Comparison of ENCODE assay signal across 18 cellular contexts in genomic region chr21:42059141-42059540, GRCh38. TPM values are rescaled to one million over a fixed set of nuclear protein-coding genes. Genes with fewer than 3 reads are reported as not detected.
"Had no signal": no experiment of that assay in that cellular context is flagged by ENCODE, and none has a peak within 500 bp of the region (broad histone marks: within the 10 kb centered on the region; RNA-seq: fewer than 3 reads in every experiment).

No MANE protein-coding gene starts in this region.

- DNase-seq: activated CD4-positive, alpha-beta T cell treated with anti-CD3 and anti-CD28 coated beads, Interleukin-2, amount 50 U/mL, for 4 hours; activated CD4-positive, CD25-positive, alpha-beta regulatory T cell treated with anti-CD3 and anti-CD28 coated beads, Interleukin-2, amount 50 U/mL, for 72 hours; activated naive CD4-positive, alpha-beta T cell treated with Interleukin-2 at 50 U/mL for 16 hours; natural killer cell; nucleus accumbens; psoas muscle; sigmoid colon; stimulated activated CD4-positive, alpha-beta T cell treated with anti-CD3 and anti-CD28 coated beads, Interleukin-12 subunit alpha, Interleukin-12 subunit beta, amount 100 ng/mL, for 4 hours; stimulated activated naive B cell treated with anti-CD40 and anti-IgM and Interleukin-4, amounts not matched to agents 10 μg/mL and 1 μg/mL and 100 μg/mL, for 72 hours; T-helper 1 cell; T1000 had no signal

- H3K4me3 ChIP-seq: cardiac muscle cell, psoas muscle, sigmoid colon, tibial nerve, vagina had no signal

- ATAC-seq: activated T-helper 17 cell treated with anti-CD3 and anti-CD28 coated beads, Interleukin-2, amount 50 U/mL, for 72 hours; esophagus mucosa; natural killer cell; psoas muscle; stimulated activated naive B cell treated with anti-CD40 and anti-IgM and Interleukin-4, amounts not matched to agents 10 μg/mL and 1 μg/mL and 100 μg/mL, for 72 hours had no signal

- H3K27me3 Mint-ChIP-seq: activated T-helper 17 cell treated with anti-CD3 and anti-CD28 coated beads, Interleukin-2, amount 50 U/mL, for 72 hours; memory B cell; stimulated activated naive B cell treated with anti-CD40 and anti-IgM and Interleukin-4, amounts not matched to agents 10 μg/mL and 1 μg/mL and 100 μg/mL, for 72 hours had no signal

- H3K27ac Mint-ChIP-seq: memory B cell; natural killer cell; stimulated activated naive B cell treated with anti-CD40 and anti-IgM and Interleukin-4, amounts not matched to agents 10 μg/mL and 1 μg/mL and 100 μg/mL, for 72 hours had no signal

- H3K9me3 ChIP-seq: psoas muscle, sigmoid colon, tibial nerve, vagina had no signal

- H3K4me3 Mint-ChIP-seq: activated T-helper 17 cell treated with anti-CD3 and anti-CD28 coated beads, Interleukin-2, amount 50 U/mL, for 72 hours; memory B cell; natural killer cell; stimulated activated naive B cell treated with anti-CD40 and anti-IgM and Interleukin-4, amounts not matched to agents 10 μg/mL and 1 μg/mL and 100 μg/mL, for 72 hours had no signal

- H3K9me3 Mint-ChIP-seq: activated T-helper 17 cell treated with anti-CD3 and anti-CD28 coated beads, Interleukin-2, amount 50 U/mL, for 72 hours; memory B cell; natural killer cell; stimulated activated naive B cell treated with anti-CD40 and anti-IgM and Interleukin-4, amounts not matched to agents 10 μg/mL and 1 μg/mL and 100 μg/mL, for 72 hours had no signal

- H3K36me3 ChIP-seq: cardiac muscle cell, sigmoid colon, tibial nerve, vagina had no signal

- H3K36me3 Mint-ChIP-seq: memory B cell; natural killer cell; stimulated activated naive B cell treated with anti-CD40 and anti-IgM and Interleukin-4, amounts not matched to agents 10 μg/mL and 1 μg/mL and 100 μg/mL, for 72 hours had no signal

- H3K27me3 ChIP-seq: cardiac muscle cell, sigmoid colon, vagina had no signal

- H3K27ac ChIP-seq: cardiac muscle cell, psoas muscle, sigmoid colon, tibial nerve, vagina had no signal

RNA-seq across cellular contexts. Expression of gene UMODL1, which starts 12.0 kb away (rescaled TPM):
- total RNA-seq: cardiac muscle cell, mucosa of gallbladder, psoas muscle, sigmoid colon, tibial nerve, vagina had no signal
